Comparison of ENCODE assay signal across 16 cellular contexts in the genomic region with DNA sequence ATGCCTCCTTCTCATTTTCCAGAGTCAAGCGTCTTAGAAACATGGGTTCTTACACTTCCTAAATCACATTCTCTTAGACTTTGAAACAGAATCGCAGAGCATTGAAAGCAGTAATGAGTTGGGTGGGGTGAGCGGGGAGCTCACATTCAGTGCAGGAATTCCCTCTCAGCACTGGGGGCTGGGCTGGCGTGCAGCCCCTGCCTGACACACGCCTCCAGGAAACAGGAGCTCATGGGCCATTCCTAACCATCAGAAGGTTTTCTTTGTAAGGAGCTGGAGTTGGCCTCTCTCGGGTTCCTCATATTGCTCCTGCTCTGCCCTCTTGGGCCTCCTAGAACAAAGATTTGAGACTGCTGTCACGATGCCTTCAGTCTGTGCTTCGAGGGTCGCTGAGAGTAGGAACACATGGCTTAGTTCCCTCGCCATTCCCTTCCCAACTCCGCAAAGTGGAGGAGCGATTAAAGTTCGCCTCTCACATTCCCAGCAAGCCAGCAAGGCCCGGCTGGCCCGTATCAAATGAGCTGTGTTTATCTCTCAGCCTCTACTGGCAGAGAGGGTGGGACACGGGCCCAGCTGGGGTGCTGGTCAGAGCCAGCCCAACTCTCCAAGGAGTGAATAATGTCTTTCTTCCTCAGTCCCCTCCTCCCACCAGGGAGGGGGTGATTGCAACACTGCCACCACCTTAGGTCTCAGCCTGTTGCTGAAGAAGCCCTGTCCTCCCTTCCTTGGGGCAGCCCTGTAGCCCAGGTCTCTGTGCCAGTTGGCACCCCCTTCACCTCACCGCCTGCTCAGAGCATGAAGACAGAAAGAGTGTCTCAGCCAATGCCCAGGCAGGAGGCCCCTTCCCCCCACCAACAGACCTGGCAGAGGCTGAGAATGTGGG. TPM values are rescaled to one million over a fixed set of nuclear protein-coding genes. Genes with fewer than 3 reads are reported as not detected.
A peak's percentile ranks its signal among the peaks of the same experiment; 100 is the strongest.
DNase-seq lines count a peak whose midpoint lies in the region; ATAC-seq and TF ChIP-seq lines count a peak whose summit lies in the region.
"Had no signal": no experiment of that assay in that cellular context is flagged by ENCODE, and none has a peak within 500 bp of the region (broad histone marks: within the 10 kb centered on the region; RNA-seq: fewer than 3 reads in every experiment).

No MANE protein-coding gene starts in this region.

- WGBS in transverse colon (ENCODE audit: low coverage in 1 of 2), 2 donors, result 63% methylated on average over 17 of the region's 17 CpGs; no CpG with 5 or more reads in 1 of the 2 donors

- intact Hi-C loops in transverse colon (cut with DNase I; ENCODE audit: low total_unique reads), result no loop called here

- TF ChIP-seq POLR2A in transverse colon (IDR thresholded peaks at IDR 0.05), result no peak

- H3K4me3 ChIP-seq in muscle layer of duodenum (ENCODE audit: low read depth in 1 of 2, low read length in 2 of 2) (no peak overlapping the region), transverse colon (no peak overlapping the region), MM.1S (ENCODE audit: low read length) (no peak overlapping the region)

- H3K27me3 ChIP-seq in muscle layer of duodenum (ENCODE audit: low read depth, low read length) (no peaks in the 10 kb centered on the region), transverse colon (no peaks in the 10 kb centered on the region), MM.1S (replicated peaks; ENCODE audit: insufficient read depth, low read length) (no peaks in the 10 kb centered on the region)

- no peaks in the 10 kb centered on the region for H4K20me1 ChIP-seq in MM.1S (ENCODE audit: insufficient read depth, low read length)

- DNase-seq in globus pallidus (ENCODE audit: low spot score) (peak; percentile 90), transverse colon (peak; percentile 72), MM.1S (no peak), NCI-H345 treated with DMSO at 0.1 percent for 48 hours (lab: John Stamatoyannopoulos, UW; ENCODE audit: unreplicated experiment) (no peak), NCI-H187 treated with DMSO at 0.1 percent for 48 hours (lab: John Stamatoyannopoulos, UW) (no peak)
- DNase-seq: activated CD4-positive, alpha-beta T cell treated with anti-CD3 and anti-CD28 coated beads, Interleukin-2, amount 50 U/mL, for 48 hours; activated naive CD8-positive, alpha-beta T cell treated with anti-CD3 and anti-CD28 coated beads, Interleukin-2, amount 10 ng/mL, durations not matched to agents 7 days and 5 days; EL; natural killer cell; NCI-H2081 treated with DMSO at 0.1 percent for 48 hours; SIG-M5 had no signal

- no peaks in the 10 kb centered on the region for H3K36me3 ChIP-seq in muscle layer of duodenum (ENCODE audit: control insufficient read depth in 1 of 2, insufficient read depth in 2 of 2, low read length in 2 of 2)
- H3K36me3 ChIP-seq in transverse colon, result no peaks in the 10 kb centered on the region
- no peaks in the 10 kb centered on the region for H3K36me3 ChIP-seq in MM.1S (replicated peaks; ENCODE audit: insufficient read depth, low read length)

- peak overlapping the region; percentile 81 for H3K27ac ChIP-seq in angular gyrus (ENCODE audit: low read depth, low read length)
- H3K27ac ChIP-seq in muscle layer of duodenum (ENCODE audit: low read length), result peak overlapping the region; percentile 77
- H3K27ac ChIP-seq in transverse colon, result peak overlapping the region; percentile 68 to 87 (median 79)
- no peak overlapping the region for H3K27ac ChIP-seq in MM.1S (ENCODE audit: low read length)

- H3K9me3 ChIP-seq in muscle layer of duodenum (ENCODE audit: control insufficient read depth in 1 of 2, low read length in 2 of 2), result no peaks in the 10 kb centered on the region
- H3K9me3 ChIP-seq in transverse colon, result no peaks in the 10 kb centered on the region
- no peaks in the 10 kb centered on the region for H3K9me3 ChIP-seq in MM.1S (replicated peaks; ENCODE audit: insufficient read depth, low read length)

- no peak overlapping the region for H3K4me2 ChIP-seq in MM.1S (ENCODE audit: low read depth, low read length)

- no peaks in the 10 kb centered on the region for H3F3A ChIP-seq in MM.1S (ENCODE audit: insufficient read depth, low read length)

- H3K9ac ChIP-seq in MM.1S (ENCODE audit: low read length), result no peak overlapping the region

- H2AFZ ChIP-seq in MM.1S (ENCODE audit: low read length), result no peak overlapping the region

- in situ Hi-C loops in transverse colon (cut with MboI; ENCODE audit: low pct_ligation_motif_present in 1 of 4, low pct_unique_long_range_greater_than_20kb in 1 of 4, low sequenced_read_pairs in 3 of 4), result no loop called here

- no peak for ATAC-seq in GM18867 (IDR thresholded peaks at IDR 0.05; ENCODE audit: unreplicated experiment)
- ATAC-seq: natural killer cell had no signal

- H3K9me2 ChIP-seq in MM.1S (replicated peaks; ENCODE audit: insufficient read depth, low read length), result no peaks in the 10 kb centered on the region

- peaks cover 15 to 39% of the 10 kb centered on the region in 2 donors for H3K4me1 ChIP-seq in muscle layer of duodenum (ENCODE audit: control insufficient read depth in 1 of 2, insufficient read depth in 2 of 2, low read length in 2 of 2)
- peaks cover 18 to 40% (median 28%) of the 10 kb centered on the region in 4 donors for H3K4me1 ChIP-seq in transverse colon
- no peaks in the 10 kb centered on the region for H3K4me1 ChIP-seq in MM.1S (ENCODE audit: low read length)

- H3K79me2 ChIP-seq in MM.1S (ENCODE audit: low read length), result no peaks in the 10 kb centered on the region

- no peak for TF ChIP-seq EP300 in transverse colon (IDR thresholded peaks at IDR 0.05; ENCODE audit: low read depth)

- no peak for TF ChIP-seq CTCF in transverse colon (IDR thresholded peaks at IDR 0.05)
- no peak for TF ChIP-seq CTCF in MM.1S (IDR thresholded peaks at IDR 0.05; ENCODE audit: low read length)

RNA-seq across cellular contexts. Expression of gene CHRDL2, which starts 10.4 kb away (rescaled TPM):
- total RNA-seq in transverse colon, result 10 to 100 TPM in 1 of 4 donors, 1 to 10 TPM in 3; 2.2 to 20.9 (median 4.0) TPM
- total RNA-seq: activated naive CD8-positive, alpha-beta T cell treated with anti-CD3 and anti-CD28 coated beads, Interleukin-2, amount 10 ng/mL, durations not matched to agents 7 days and 5 days; glomerular endothelial cell; HT-29; natural killer cell had no signal

RNA-seq across cellular contexts. Expression of gene RNF169, which starts 27.8 kb away (rescaled TPM):
- 10 to 100 TPM; 15.1 to 22.4 (median 16.6) TPM for total RNA-seq in transverse colon

Comparison
In these comparisons a context has a peak if more than half of its experiments do, and no peak if none do; other contexts are left out.
1. DNase-seq: peak in globus pallidus (single experiment) and transverse colon (single experiment); none in MM.1S (single experiment), NCI-H345 treated with DMSO at 0.1 percent for 48 hours (single experiment) and NCI-H187 treated with DMSO at 0.1 percent for 48 hours (single experiment).